Comparison of ENCODE assay signal across 1 cellular context in the genomic region with DNA sequence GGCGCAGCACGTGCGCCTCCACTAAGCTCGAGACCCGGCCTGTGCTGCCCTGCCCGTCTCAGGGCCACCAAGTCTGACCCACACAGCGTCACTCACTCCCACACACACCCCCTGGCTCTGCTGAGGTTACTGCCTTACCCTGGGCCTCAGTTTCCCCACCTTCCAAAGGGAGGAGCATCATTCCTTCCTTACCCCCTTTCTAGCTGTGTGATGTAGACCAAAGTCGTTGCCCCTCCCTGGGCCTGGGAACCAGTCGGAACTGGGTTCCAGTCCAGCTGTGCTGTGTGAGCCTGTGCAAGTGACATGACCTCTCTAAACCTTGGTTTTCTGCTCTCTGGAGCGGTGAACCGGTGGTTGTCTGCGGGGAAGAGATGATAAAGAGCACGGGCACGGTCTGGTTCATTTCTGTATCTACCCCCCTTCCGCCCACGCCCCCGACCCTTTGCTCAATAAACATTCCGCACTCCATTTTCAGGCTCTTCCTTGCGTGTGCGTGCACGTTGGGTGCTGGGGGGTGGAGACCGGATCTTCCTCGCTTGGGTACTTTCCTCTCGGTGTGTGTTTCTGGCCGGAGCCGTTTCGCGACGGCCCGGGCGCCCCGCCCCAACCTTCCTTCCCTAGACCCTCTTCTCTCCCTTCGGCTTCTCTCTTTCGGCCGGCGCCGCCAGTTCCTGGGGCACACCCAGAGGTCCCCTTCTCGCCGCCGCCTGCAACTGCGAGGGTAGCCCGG.
TF ChIP-seq lines count a peak whose summit lies in the region.

A gene with protein sequence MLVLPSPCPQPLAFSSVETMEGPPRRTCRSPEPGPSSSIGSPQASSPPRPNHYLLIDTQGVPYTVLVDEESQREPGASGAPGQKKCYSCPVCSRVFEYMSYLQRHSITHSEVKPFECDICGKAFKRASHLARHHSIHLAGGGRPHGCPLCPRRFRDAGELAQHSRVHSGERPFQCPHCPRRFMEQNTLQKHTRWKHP (plus strand): TSS at position 647 of the 730 bp plus-strand sequence. CDS start 923 bp downstream, outside the sequence.

TF ChIP-seq in K562, 482 proteins besides CTCF, POLR2A, EP300 and RAD21 (continued from another document and continues in another):
- TF ChIP-seq, protein P1, sequence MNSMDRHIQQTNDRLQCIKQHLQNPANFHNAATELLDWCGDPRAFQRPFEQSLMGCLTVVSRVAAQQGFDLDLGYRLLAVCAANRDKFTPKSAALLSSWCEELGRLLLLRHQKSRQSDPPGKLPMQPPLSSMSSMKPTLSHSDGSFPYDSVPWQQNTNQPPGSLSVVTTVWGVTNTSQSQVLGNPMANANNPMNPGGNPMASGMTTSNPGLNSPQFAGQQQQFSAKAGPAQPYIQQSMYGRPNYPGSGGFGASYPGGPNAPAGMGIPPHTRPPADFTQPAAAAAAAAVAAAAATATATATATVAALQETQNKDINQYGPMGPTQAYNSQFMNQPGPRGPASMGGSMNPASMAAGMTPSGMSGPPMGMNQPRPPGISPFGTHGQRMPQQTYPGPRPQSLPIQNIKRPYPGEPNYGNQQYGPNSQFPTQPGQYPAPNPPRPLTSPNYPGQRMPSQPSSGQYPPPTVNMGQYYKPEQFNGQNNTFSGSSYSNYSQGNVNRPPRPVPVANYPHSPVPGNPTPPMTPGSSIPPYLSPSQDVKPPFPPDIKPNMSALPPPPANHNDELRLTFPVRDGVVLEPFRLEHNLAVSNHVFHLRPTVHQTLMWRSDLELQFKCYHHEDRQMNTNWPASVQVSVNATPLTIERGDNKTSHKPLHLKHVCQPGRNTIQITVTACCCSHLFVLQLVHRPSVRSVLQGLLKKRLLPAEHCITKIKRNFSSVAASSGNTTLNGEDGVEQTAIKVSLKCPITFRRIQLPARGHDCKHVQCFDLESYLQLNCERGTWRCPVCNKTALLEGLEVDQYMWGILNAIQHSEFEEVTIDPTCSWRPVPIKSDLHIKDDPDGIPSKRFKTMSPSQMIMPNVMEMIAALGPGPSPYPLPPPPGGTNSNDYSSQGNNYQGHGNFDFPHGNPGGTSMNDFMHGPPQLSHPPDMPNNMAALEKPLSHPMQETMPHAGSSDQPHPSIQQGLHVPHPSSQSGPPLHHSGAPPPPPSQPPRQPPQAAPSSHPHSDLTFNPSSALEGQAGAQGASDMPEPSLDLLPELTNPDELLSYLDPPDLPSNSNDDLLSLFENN (IDR thresholded peaks at IDR 0.05; ENCODE audit: low read depth in 2 of 2, low read length in 2 of 2) = no peak
- TF ChIP-seq DMBX1 (CRISPR knock-in tag; IDR thresholded peaks at IDR 0.05; ENCODE audit: borderline replicate concordance) (0 out of 2 replicates have a peak, but pooled peaks have one; percentile 13), BRD9 (IDR thresholded peaks at IDR 0.05; ENCODE audit: low read depth, partially characterized antibody) (no peak), RBM39 (optimal IDR thresholded peaks at IDR 0.05; ENCODE audit: low read depth, low read length) (no peak), CHCHD3 (CRISPR knock-in tag; IDR thresholded peaks at IDR 0.05) (no peak), CBX2 (IDR thresholded peaks at IDR 0.05; ENCODE audit: insufficient read depth, low read length, poor library complexity, severe bottlenecking) (no peak), RUNX1 (IDR thresholded peaks at IDR 0.05; ENCODE audit: low read depth) (no peak), ZNF695 (CRISPR knock-in tag; IDR thresholded peaks at IDR 0.05) (no peak), ZNF121 (CRISPR knock-in tag; conservative IDR thresholded peaks at IDR 0.05) (no peak), FOXA1 (IDR thresholded peaks at IDR 0.05; ENCODE audit: borderline replicate concordance) (no peak), RBM22 (IDR thresholded peaks at IDR 0.05; ENCODE audit: low read depth, low read length, poor library complexity, severe bottlenecking) (peak; percentile 88), ZNF143 (CRISPR knock-in tag; IDR thresholded peaks at IDR 0.05) (no peak), SMC3 (conservative IDR thresholded peaks at IDR 0.05; ENCODE audit: insufficient read depth, low read depth, low read length) (no peak), ZKSCAN1 (IDR thresholded peaks at IDR 0.05; ENCODE audit: low read depth, low read length) (peak; percentile 54; the same call in 1 of the 2 replicates), ETV5 (CRISPR knock-in tag; IDR thresholded peaks at IDR 0.05; ENCODE audit: low read depth) (peak; percentile 48; the same call in 1 of the 2 replicates), FOXJ2 (tag; IDR thresholded peaks at IDR 0.05) (no peak), SRSF7 (optimal IDR thresholded peaks at IDR 0.05; ENCODE audit: low read depth, low read length) (no peak), EGR1 (conservative IDR thresholded peaks at IDR 0.05) (peak; percentile 84), ZC3H4 (CRISPR knock-in tag; IDR thresholded peaks at IDR 0.05; ENCODE audit: borderline replicate concordance) (no peak), TBP (optimal IDR thresholded peaks at IDR 0.05; ENCODE audit: low read depth, low read length) (peak; percentile 69), RBBP5 (IDR thresholded peaks at IDR 0.05; ENCODE audit: borderline replicate concordance, insufficient read depth, low read length, poor library complexity, severe bottlenecking) (peak; percentile 95), ZNF253 (CRISPR knock-in tag; conservative IDR thresholded peaks at IDR 0.05) (no peak), CREBBP (IDR thresholded peaks at IDR 0.05; ENCODE audit: low read depth, low read length) (no peak), PRMT5 (CRISPR knock-in tag; IDR thresholded peaks at IDR 0.05) (no peak), SETDB1 (IDR thresholded peaks at IDR 0.05; ENCODE audit: low read length) (no peak), ZNF785 (CRISPR knock-in tag; IDR thresholded peaks at IDR 0.05) (no peak), GTF2F1 (IDR thresholded peaks at IDR 0.05; ENCODE audit: low read depth, low read length) (no peak), NR2C1 (IDR thresholded peaks at IDR 0.05) (peak; percentile 42; the same call in 1 of the 2 replicates), NR2C1 (tag; IDR thresholded peaks at IDR 0.05) (peak; percentile 78), NCOA4 (IDR thresholded peaks at IDR 0.05; ENCODE audit: partially characterized antibody) (no peak)
- TF ChIP-seq, protein P2, sequence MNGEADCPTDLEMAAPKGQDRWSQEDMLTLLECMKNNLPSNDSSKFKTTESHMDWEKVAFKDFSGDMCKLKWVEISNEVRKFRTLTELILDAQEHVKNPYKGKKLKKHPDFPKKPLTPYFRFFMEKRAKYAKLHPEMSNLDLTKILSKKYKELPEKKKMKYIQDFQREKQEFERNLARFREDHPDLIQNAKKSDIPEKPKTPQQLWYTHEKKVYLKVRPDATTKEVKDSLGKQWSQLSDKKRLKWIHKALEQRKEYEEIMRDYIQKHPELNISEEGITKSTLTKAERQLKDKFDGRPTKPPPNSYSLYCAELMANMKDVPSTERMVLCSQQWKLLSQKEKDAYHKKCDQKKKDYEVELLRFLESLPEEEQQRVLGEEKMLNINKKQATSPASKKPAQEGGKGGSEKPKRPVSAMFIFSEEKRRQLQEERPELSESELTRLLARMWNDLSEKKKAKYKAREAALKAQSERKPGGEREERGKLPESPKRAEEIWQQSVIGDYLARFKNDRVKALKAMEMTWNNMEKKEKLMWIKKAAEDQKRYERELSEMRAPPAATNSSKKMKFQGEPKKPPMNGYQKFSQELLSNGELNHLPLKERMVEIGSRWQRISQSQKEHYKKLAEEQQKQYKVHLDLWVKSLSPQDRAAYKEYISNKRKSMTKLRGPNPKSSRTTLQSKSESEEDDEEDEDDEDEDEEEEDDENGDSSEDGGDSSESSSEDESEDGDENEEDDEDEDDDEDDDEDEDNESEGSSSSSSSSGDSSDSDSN (IDR thresholded peaks at IDR 0.05; ENCODE audit: borderline replicate concordance in 1 of 2, low read depth in 2 of 2, low read length in 2 of 2) = peak; percentile 79 to 80; a peak in 2 of 4 replicates
- TF ChIP-seq, protein P3, sequence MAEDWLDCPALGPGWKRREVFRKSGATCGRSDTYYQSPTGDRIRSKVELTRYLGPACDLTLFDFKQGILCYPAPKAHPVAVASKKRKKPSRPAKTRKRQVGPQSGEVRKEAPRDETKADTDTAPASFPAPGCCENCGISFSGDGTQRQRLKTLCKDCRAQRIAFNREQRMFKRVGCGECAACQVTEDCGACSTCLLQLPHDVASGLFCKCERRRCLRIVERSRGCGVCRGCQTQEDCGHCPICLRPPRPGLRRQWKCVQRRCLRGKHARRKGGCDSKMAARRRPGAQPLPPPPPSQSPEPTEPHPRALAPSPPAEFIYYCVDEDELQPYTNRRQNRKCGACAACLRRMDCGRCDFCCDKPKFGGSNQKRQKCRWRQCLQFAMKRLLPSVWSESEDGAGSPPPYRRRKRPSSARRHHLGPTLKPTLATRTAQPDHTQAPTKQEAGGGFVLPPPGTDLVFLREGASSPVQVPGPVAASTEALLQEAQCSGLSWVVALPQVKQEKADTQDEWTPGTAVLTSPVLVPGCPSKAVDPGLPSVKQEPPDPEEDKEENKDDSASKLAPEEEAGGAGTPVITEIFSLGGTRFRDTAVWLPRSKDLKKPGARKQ (CRISPR knock-in tag; IDR thresholded peaks at IDR 0.05) = no peak
- TF ChIP-seq, protein P4, sequence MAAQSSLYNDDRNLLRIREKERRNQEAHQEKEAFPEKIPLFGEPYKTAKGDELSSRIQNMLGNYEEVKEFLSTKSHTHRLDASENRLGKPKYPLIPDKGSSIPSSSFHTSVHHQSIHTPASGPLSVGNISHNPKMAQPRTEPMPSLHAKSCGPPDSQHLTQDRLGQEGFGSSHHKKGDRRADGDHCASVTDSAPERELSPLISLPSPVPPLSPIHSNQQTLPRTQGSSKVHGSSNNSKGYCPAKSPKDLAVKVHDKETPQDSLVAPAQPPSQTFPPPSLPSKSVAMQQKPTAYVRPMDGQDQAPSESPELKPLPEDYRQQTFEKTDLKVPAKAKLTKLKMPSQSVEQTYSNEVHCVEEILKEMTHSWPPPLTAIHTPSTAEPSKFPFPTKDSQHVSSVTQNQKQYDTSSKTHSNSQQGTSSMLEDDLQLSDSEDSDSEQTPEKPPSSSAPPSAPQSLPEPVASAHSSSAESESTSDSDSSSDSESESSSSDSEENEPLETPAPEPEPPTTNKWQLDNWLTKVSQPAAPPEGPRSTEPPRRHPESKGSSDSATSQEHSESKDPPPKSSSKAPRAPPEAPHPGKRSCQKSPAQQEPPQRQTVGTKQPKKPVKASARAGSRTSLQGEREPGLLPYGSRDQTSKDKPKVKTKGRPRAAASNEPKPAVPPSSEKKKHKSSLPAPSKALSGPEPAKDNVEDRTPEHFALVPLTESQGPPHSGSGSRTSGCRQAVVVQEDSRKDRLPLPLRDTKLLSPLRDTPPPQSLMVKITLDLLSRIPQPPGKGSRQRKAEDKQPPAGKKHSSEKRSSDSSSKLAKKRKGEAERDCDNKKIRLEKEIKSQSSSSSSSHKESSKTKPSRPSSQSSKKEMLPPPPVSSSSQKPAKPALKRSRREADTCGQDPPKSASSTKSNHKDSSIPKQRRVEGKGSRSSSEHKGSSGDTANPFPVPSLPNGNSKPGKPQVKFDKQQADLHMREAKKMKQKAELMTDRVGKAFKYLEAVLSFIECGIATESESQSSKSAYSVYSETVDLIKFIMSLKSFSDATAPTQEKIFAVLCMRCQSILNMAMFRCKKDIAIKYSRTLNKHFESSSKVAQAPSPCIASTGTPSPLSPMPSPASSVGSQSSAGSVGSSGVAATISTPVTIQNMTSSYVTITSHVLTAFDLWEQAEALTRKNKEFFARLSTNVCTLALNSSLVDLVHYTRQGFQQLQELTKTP (IDR thresholded peaks at IDR 0.05; ENCODE audit: low read depth in 1 of 2, partially characterized antibody in 2 of 2) = peak in 1 of 2 experiments; percentile 27
- TF ChIP-seq, protein P5, sequence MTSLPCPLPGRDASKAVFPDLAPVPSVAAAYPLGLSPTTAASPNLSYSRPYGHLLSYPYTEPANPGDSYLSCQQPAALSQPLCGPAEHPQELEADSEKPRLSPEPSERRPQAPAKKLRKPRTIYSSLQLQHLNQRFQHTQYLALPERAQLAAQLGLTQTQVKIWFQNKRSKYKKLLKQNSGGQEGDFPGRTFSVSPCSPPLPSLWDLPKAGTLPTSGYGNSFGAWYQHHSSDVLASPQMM (CRISPR knock-in tag; IDR thresholded peaks at IDR 0.05) = no peak
- TF ChIP-seq, protein P6, sequence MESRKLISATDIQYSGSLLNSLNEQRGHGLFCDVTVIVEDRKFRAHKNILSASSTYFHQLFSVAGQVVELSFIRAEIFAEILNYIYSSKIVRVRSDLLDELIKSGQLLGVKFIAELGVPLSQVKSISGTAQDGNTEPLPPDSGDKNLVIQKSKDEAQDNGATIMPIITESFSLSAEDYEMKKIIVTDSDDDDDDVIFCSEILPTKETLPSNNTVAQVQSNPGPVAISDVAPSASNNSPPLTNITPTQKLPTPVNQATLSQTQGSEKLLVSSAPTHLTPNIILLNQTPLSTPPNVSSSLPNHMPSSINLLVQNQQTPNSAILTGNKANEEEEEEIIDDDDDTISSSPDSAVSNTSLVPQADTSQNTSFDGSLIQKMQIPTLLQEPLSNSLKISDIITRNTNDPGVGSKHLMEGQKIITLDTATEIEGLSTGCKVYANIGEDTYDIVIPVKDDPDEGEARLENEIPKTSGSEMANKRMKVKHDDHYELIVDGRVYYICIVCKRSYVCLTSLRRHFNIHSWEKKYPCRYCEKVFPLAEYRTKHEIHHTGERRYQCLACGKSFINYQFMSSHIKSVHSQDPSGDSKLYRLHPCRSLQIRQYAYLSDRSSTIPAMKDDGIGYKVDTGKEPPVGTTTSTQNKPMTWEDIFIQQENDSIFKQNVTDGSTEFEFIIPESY (CRISPR knock-in tag; IDR thresholded peaks at IDR 0.05) = no peak
- TF ChIP-seq, protein P7, sequence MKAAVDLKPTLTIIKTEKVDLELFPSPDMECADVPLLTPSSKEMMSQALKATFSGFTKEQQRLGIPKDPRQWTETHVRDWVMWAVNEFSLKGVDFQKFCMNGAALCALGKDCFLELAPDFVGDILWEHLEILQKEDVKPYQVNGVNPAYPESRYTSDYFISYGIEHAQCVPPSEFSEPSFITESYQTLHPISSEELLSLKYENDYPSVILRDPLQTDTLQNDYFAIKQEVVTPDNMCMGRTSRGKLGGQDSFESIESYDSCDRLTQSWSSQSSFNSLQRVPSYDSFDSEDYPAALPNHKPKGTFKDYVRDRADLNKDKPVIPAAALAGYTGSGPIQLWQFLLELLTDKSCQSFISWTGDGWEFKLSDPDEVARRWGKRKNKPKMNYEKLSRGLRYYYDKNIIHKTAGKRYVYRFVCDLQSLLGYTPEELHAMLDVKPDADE (conservative IDR thresholded peaks at IDR 0.05; ENCODE audit: control insufficient read depth, low read depth, low read length) = peak; percentile 54; the same call in 1 of the 2 replicates
- TF ChIP-seq, protein P8, sequence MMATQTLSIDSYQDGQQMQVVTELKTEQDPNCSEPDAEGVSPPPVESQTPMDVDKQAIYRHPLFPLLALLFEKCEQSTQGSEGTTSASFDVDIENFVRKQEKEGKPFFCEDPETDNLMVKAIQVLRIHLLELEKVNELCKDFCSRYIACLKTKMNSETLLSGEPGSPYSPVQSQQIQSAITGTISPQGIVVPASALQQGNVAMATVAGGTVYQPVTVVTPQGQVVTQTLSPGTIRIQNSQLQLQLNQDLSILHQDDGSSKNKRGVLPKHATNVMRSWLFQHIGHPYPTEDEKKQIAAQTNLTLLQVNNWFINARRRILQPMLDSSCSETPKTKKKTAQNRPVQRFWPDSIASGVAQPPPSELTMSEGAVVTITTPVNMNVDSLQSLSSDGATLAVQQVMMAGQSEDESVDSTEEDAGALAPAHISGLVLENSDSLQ (IDR thresholded peaks at IDR 0.05) = no peak
- TF ChIP-seq, protein P9, sequence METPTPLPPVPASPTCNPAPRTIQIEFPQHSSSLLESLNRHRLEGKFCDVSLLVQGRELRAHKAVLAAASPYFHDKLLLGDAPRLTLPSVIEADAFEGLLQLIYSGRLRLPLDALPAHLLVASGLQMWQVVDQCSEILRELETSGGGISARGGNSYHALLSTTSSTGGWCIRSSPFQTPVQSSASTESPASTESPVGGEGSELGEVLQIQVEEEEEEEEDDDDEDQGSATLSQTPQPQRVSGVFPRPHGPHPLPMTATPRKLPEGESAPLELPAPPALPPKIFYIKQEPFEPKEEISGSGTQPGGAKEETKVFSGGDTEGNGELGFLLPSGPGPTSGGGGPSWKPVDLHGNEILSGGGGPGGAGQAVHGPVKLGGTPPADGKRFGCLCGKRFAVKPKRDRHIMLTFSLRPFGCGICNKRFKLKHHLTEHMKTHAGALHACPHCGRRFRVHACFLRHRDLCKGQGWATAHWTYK (CRISPR knock-in tag; IDR thresholded peaks at IDR 0.05) = peak; percentile 42; the same call in 1 of the 2 replicates
